In the genomic region with DNA sequence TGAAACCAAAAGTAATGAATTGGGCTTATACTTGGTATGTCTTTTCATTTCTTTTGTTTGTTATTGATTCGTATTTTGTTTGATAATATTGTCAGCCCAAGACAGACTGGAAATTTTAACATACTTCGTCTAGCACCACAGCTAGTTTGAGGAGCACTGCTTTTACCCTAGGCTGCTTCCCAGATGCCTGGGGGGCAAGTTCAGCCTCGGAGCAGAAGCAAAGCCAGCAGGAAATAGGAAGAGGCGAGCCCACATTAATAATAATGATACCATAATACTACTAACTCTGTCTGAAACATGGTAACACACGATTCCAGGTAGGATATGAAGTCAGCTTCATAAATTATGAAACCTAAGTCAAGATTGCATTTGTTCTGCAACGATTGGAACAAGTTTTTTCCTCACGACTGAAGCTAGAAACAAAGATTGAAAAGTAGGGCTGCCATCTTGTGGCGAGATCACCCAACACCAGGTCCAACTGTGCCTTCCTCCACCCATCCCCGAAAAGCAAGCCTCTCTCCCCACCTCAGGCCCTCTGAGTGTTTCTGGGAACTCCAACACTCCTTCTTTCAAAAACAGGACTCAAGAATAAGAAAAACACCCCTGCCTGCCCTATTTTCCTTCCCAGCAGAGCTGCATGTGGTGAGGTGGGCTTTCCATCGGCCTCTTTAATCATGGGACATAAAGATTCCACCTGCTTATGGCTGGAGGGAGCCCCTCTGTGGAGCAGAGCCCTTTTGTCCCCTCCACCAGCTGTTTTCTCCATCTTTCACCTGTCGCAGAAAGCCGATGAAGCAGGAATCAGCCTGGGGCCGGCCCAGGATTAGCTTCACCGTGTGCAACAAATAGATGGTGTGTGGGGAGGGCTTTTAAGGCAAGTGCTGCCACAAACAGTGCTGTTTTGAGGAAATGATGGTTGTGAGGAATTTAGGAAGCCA, we compare ENCODE assay signal across 8 cellular contexts.
DNase-seq lines count a peak whose midpoint lies in the region; ATAC-seq and TF ChIP-seq lines count a peak whose summit lies in the region.

No MANE protein-coding gene starts in this region.

- H3K27me3 ChIP-seq in RWPE2 (ENCODE audit: insufficient read depth, poor library complexity, severe bottlenecking) (no peaks in the 10 kb centered on the region), stomach (no peaks in the 10 kb centered on the region)

- H3K27ac ChIP-seq in RWPE2 (ENCODE audit: poor library complexity, severe bottlenecking) (no peak overlapping the region), stomach (no peak overlapping the region)

- intact Hi-C loops in stomach (cut with DNase I; ENCODE audit: low total_unique reads) = no loop called here

- no peaks in the 10 kb centered on the region for H3K36me3 ChIP-seq in RWPE2 (ENCODE audit: low read depth)
- no peaks in the 10 kb centered on the region for H3K36me3 ChIP-seq in stomach

- no peak for TF ChIP-seq POLR2A in stomach (IDR thresholded peaks at IDR 0.05)

- H3K9me3 ChIP-seq in RWPE2 (ENCODE audit: severe bottlenecking) = no peaks in the 10 kb centered on the region
- H3K9me3 ChIP-seq in stomach = no peaks in the 10 kb centered on the region

- 40 to 52% (median 48%) methylated on average over 14 of the region's 14 CpGs for WGBS in stomach, 5 donors

- peak; percentile 32 for DNase-seq in AG08396 (ENCODE audit: low spot score)
- DNase-seq in H4 (ENCODE audit: low spot score) = peak; percentile 16
- no peak for DNase-seq in RWPE2 (ENCODE audit: low spot score)
- DNase-seq in globus pallidus (ENCODE audit: low spot score) = peak; percentile 24
- DNase-seq in stomach = no peak

- TF ChIP-seq CTCF in RWPE2 (IDR thresholded peaks at IDR 0.05; ENCODE audit: poor library complexity, severe bottlenecking) (peak; percentile 51), stomach (IDR thresholded peaks at IDR 0.05) (no peak)

- no peak for TF ChIP-seq EP300 in stomach (IDR thresholded peaks at IDR 0.05)

- no peak overlapping the region for H3K4me3 ChIP-seq in RWPE2 (ENCODE audit: severe bottlenecking)
- no peak overlapping the region for H3K4me3 ChIP-seq in stomach

- H3K4me1 ChIP-seq in RWPE2 (ENCODE audit: insufficient read depth, poor library complexity, severe bottlenecking) (no peaks in the 10 kb centered on the region), stomach (no peaks in the 10 kb centered on the region)

- ATAC-seq in RWPE2 (ENCODE audit: low read depth) (0 out of 3 replicates have a peak, but pooled peaks have one; percentile 54), GM19328 (IDR thresholded peaks at IDR 0.05; ENCODE audit: unreplicated experiment) (no peak), GM19455 (IDR thresholded peaks at IDR 0.05; ENCODE audit: unreplicated experiment) (no peak), HG02884 (IDR thresholded peaks at IDR 0.05; ENCODE audit: unreplicated experiment) (no peak)

Comparison
In these comparisons a context has a peak if more than half of its experiments do, and no peak if none do; other contexts are left out.
1. DNase-seq: peak in AG08396 (single experiment), H4 (single experiment) and globus pallidus (single experiment); none in RWPE2 (single experiment) and stomach (single experiment).